In the genomic region with DNA sequence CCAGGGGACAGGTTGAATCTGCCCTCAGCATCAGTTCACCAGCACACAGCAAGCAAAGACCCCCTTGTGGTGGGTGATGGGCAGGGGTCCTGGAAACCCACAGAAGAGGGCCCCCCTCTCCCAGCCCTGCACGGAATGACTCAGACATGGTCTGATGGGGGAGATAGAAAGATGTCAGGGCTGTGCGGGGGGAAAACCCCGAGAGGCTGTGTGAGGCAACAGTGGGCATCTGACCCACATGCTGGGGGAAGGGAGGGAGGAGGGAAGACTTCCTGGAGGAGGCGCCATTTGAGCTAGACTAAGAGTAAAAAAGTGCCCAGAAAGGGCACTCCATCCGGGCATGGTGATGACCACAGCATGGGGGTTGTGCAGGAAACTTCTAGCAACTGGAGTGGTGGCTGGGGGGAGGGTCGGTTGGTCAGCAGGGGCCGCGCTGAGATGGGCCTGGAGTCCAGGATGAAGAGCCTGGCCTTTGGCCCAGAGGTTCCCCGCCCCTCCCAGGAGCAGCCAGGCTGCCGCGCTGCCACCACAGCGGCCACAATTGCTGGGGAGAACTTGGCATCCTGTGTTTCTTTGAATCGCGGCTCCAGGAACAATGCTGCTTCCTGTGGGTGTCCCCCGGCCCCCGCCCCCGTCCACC, we compare ENCODE assay signal across 8 cellular contexts. TPM values are rescaled to one million over a fixed set of nuclear protein-coding genes. Genes with fewer than 3 reads are reported as not detected.
DNase-seq lines count a peak whose midpoint lies in the region; ATAC-seq and TF ChIP-seq lines count a peak whose summit lies in the region.

No MANE protein-coding gene starts in this region.

- H3K4me3 ChIP-seq in BJ (ENCODE audit: low read depth, low read length) (peak overlapping the region; percentile 52), esophagus (ENCODE audit: low read depth in 1 of 2, low read length in 2 of 2) (peak overlapping the region; percentile 53 to 69), prostate gland (peak overlapping the region; percentile 53 to 68)

- CTCF ChIA-PET in BJ (lab: Yijun Ruan, JAX), result interaction anchor here (1.2 to 1.6 kb wide), 2 partner anchors 12 to 53 kb away, joined by 3 to 4 read pairs; no protein-coding TSS in a partner anchor

- intact Hi-C loops in prostate gland (cut with DNase I), result no loop called here

- POLR2A ChIA-PET in BJ (lab: Charles Lee), result no interaction called here

- DNase-seq in BJ (ENCODE audit: low read depth) (no peak), prostate gland (ENCODE audit: low spot score) (no peak), hepatic stellate cell (ENCODE audit: low spot score) (no peak)
- peak; percentile 55 for DNase-seq in activated CD8-positive, alpha-beta memory T cell treated with anti-CD3 and anti-CD28 coated beads, Interleukin-2, amount 50 U/mL, for 24 hours (ENCODE audit: extremely low read depth)

- peaks cover 8 to 32% of the 10 kb centered on the region in 2 donors for H3K4me1 ChIP-seq in esophagus (ENCODE audit: control insufficient read depth in 2 of 2, insufficient read depth in 2 of 2, low read length in 1 of 2)
- peaks cover 40% of the 10 kb centered on the region for H3K4me1 ChIP-seq in prostate gland (replicated peaks)

- H3K36me3 ChIP-seq in BJ (ENCODE audit: control insufficient read depth, insufficient read depth, low read length) (peaks cover 5% of the 10 kb centered on the region), KOPT-K1 (ENCODE audit: insufficient read depth, low read length) (no peaks in the 10 kb centered on the region), esophagus (ENCODE audit: control insufficient read depth in 2 of 2, insufficient read depth in 2 of 2, low read length in 1 of 2) (peaks cover 0 to 8% of the 10 kb centered on the region in 2 donors), prostate gland (peaks cover 0 to 12% of the 10 kb centered on the region in 2 donors)

- H3K27me3 ChIP-seq in BJ (ENCODE audit: control insufficient read depth, insufficient read depth, low read length) (no peaks in the 10 kb centered on the region), esophagus (ENCODE audit: control insufficient read depth in 1 of 2, insufficient read depth in 2 of 2, low read length in 2 of 2) (no peaks in the 10 kb centered on the region), prostate gland (replicated peaks; ENCODE audit: insufficient read depth) (no peaks in the 10 kb centered on the region)

- WGBS in esophagus, 2 donors, result 17 to 18% methylated on average over 17 of the region's 17 CpGs
- WGBS in prostate gland, result 28% methylated on average over 16 of the region's 17 CpGs

- H3K27ac ChIP-seq in KOPT-K1 (ENCODE audit: low read depth, low read length, poor library complexity, severe bottlenecking) (peak overlapping the region; percentile 37), esophagus (ENCODE audit: low read depth in 2 of 2, low read length in 1 of 2) (peak overlapping the region; percentile 26 to 39), prostate gland (peak overlapping the region; percentile 75 to 82)

- TF ChIP-seq POLR2A in prostate gland (IDR thresholded peaks at IDR 0.05), result no peak

- ATAC-seq in GM18861 (IDR thresholded peaks at IDR 0.05; ENCODE audit: unreplicated experiment), result no peak
- ATAC-seq in GM19035 (IDR thresholded peaks at IDR 0.05; ENCODE audit: unreplicated experiment), result no peak

- no peak for TF ChIP-seq CTCF in BJ (IDR thresholded peaks at IDR 0.05; ENCODE audit: insufficient read depth, low read depth, low read length)
- TF ChIP-seq CTCF in prostate gland (IDR thresholded peaks at IDR 0.05), result no peak

- H3K9me3 ChIP-seq in KOPT-K1 (ENCODE audit: insufficient read depth, low read length, poor library complexity, severe bottlenecking), result no peaks in the 10 kb centered on the region
- no peaks in the 10 kb centered on the region for H3K9me3 ChIP-seq in esophagus (ENCODE audit: control insufficient read depth in 2 of 2, insufficient read depth in 1 of 2, low read depth in 1 of 2, low read length in 1 of 2)
- no peaks in the 10 kb centered on the region for H3K9me3 ChIP-seq in prostate gland

RNA-seq across cellular contexts. Expression of gene LFNG, which starts 2.5 kb away (rescaled TPM):
- 2.0 and 3.1 TPM in 2 replicates for polyA plus RNA-seq in BJ (2011; rRNA removed)
- 2.2 TPM in 2 replicates for polyA minus RNA-seq in BJ (2011; rRNA and poly(A)+ RNA removed)
- 10 to 100 TPM; 12.0 to 13.7 TPM for polyA plus RNA-seq in esophagus
- total RNA-seq in prostate gland, result 10 to 100 TPM; 45.6 to 51.7 TPM

RNA-seq across cellular contexts. Expression of gene BRAT1, which starts 33.3 kb away (rescaled TPM):
- polyA plus RNA-seq in BJ (2011; rRNA removed) (9.1 and 17.9 TPM in 2 replicates), esophagus (10 to 100 TPM; 15.6 to 19.5 TPM)
- polyA minus RNA-seq in BJ (2011; rRNA and poly(A)+ RNA removed), result 7.7 and 8.5 TPM in 2 replicates
- 100 to 1,000 TPM in 1 of 2 donors, 10 to 100 TPM in 1; 83.9 to 113 TPM for total RNA-seq in prostate gland

RNA-seq across cellular contexts. Expression of gene IQCE, which starts 36.7 kb away (rescaled TPM):
- polyA plus RNA-seq in BJ (2011; rRNA removed), result 6.8 and 9.9 TPM in 2 replicates
- 7.5 and 8.6 TPM in 2 replicates for polyA minus RNA-seq in BJ (2011; rRNA and poly(A)+ RNA removed)
- polyA plus RNA-seq in esophagus, result 1 to 10 TPM; 2.4 to 3.4 TPM
- 10 to 100 TPM; 20.2 to 41.9 TPM for total RNA-seq in prostate gland

RNA-seq across cellular contexts. Expression of gene GRIFIN, which starts 45.9 kb away (rescaled TPM):
- polyA plus RNA-seq in BJ (2011; rRNA removed) (not detected in 2 replicates), esophagus (not detected)
- not detected in 2 replicates for polyA minus RNA-seq in BJ (2011; rRNA and poly(A)+ RNA removed)
- total RNA-seq in prostate gland, result not detected
